ENCODE assay signal across 17 cellular contexts in the genomic region with DNA sequence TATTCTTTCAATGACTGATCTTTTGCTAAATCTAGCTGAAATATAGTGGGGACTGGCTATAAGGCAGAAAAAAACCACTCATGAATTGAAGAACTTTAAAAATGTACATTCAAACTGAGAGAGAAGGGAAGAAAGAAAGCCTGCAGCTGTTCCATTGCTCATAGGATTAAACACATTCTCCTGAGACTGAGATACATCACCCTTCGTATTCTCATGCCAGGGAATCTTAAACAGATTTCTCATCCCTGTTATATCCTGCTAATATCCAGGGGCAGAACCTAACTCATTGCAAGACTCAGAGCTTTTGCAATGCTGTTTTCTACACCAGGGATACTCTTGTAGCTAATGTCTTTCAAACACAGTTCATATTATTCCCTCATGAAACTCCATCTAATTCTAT.
"Had no signal": no experiment of that assay in that cellular context is flagged by ENCODE, and none has a peak within 500 bp of the region (broad histone marks: within the 10 kb centered on the region; RNA-seq: fewer than 3 reads in every experiment).

No MANE protein-coding gene starts in this region.

- H3K4me1 ChIP-seq: gastroesophageal sphincter, sigmoid colon, uterus had no signal

- H3K4me3 ChIP-seq: coronary artery, gastroesophageal sphincter, sigmoid colon, smooth muscle cell, thoracic aorta, uterus had no signal

- H3K4me2 ChIP-seq: smooth muscle cell had no signal

- H3K36me3 ChIP-seq: gastroesophageal sphincter, sigmoid colon, thoracic aorta, uterus had no signal

- ATAC-seq: gastroesophageal sphincter; left lobe of liver; naive thymus-derived CD8-positive, alpha-beta T cell; stimulated activated memory B cell treated with anti-CD40 and anti-IgM and Interleukin-4, amounts not matched to agents 10 μg/mL and 1 μg/mL and 100 μg/mL, for 72 hours had no signal

- H3K9me3 ChIP-seq: gastroesophageal sphincter, sigmoid colon, thoracic aorta, uterus had no signal

- H3K27me3 ChIP-seq: gastroesophageal sphincter, sigmoid colon, uterus had no signal

- DNase-seq: effector CD4-positive, alpha-beta T cell; endodermal cell; erythroblast; glutamatergic neuron; islet precursor cell; mammary epithelial cell; naive thymus-derived CD8-positive, alpha-beta T cell; posterior cingulate gyrus; sigmoid colon; stimulated activated CD4-positive, alpha-beta T cell treated with anti-CD3 and anti-CD28 coated beads, Interleukin-4, amount 100 ng/mL, for 24 hours; uterus had no signal

- H3K27ac ChIP-seq: coronary artery, gastroesophageal sphincter, sigmoid colon, thoracic aorta, uterus had no signal
